ENCODE assay signal across 8 cellular contexts in the genomic region with DNA sequence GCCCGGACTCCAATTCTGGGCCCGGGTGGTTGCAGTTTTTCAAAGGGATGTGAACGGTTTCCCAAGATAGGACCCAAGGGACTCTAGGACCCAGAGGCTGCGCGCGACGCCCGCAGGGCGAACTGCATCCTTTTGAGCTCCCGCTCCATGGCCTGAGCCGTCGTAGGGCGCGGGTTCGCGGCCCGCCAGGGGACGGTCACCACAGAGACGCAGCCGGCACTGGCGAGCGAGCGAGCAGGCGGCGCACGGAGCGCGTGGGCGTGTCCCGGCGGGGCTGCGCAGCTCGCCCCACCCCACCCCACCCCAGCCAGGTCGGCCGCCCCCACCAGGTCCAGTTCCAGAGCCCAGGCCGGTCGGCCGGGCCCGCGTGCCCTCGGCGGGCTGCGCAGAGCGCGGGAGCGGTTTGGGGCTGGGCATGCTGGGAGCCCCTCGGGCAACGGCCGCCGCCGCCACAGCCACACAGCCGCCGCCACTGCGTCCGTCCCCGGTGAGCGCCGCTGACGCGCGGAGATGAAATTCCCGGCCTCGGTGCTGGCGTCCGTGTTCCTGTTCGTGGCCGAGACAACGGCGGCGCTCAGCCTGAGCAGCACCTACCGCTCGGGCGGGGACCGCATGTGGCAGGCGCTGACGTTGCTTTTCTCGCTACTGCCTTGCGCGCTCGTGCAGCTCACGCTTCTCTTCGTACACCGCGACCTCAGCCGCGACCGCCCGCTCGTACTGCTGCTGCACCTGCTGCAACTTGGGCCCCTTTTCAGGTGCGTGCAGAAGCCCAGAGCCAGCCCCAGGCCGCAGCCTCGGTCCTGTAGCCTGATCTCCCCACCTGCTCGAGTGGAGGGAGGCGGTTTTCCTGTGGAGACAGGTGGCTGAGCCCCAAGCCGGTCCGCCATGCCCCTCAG. TPM values are rescaled to one million over a fixed set of nuclear protein-coding genes. Genes with fewer than 3 reads are reported as not detected.
DNase-seq lines count a peak whose midpoint lies in the region; ATAC-seq and TF ChIP-seq lines count a peak whose summit lies in the region.

XK (plus strand) TSS at position 340 of the 896 bp plus-strand sequence; CDS start at position 511, 171 bp downstream.

- H3K4me3 ChIP-seq in foreskin fibroblast (ENCODE audit: low read depth in 1 of 2, low read length in 2 of 2), result peak within 1 kb of the TSS; percentile 24 to 34
- peak within 1 kb of the TSS; percentile 8 to 40 (median 9) for H3K4me3 ChIP-seq in thyroid gland (replicated peaks in 1 of 3)

- H3K4me1 ChIP-seq in thyroid gland, result no peaks in the 10 kb centered on the region

- no peak within 1 kb of the TSS for H3K27ac Mint-ChIP-seq in activated T-helper 1 cell treated with anti-CD3 and anti-CD28 coated beads, Interleukin-12 subunit alpha, Interleukin-12 subunit beta, Interleukin-2, Interleukin-4 antibody, amounts not matched to agents 30 ng/mL and 10 ng/mL and 1 ng/mL, durations not matched to agents 14 hours and 24 hours and 36 hours
- H3K27ac Mint-ChIP-seq in nephron progenitor cell, result no peak within 1 kb of the TSS

- intact Hi-C loops in activated T-helper 1 cell treated with anti-CD3 and anti-CD28 coated beads, Interleukin-12 subunit alpha, Interleukin-12 subunit beta, Interleukin-2, Interleukin-4 antibody, amounts not matched to agents 30 ng/mL and 10 ng/mL and 1 ng/mL, durations not matched to agents 14 hours and 24 hours and 36 hours (cut with micrococcal nuclease), result loop anchor here (5.0 kb wide), 1 partner anchor 62 kb away; no protein-coding TSS in a partner anchor
- intact Hi-C loops in thyroid gland (cut with DNase I), result no loop called here

- H3K27me3 ChIP-seq in thyroid gland, result no peaks in the 10 kb centered on the region

- H3K27ac ChIP-seq in thyroid gland, result no peak within 1 kb of the TSS

- H3K9me3 Mint-ChIP-seq in activated T-helper 1 cell treated with anti-CD3 and anti-CD28 coated beads, Interleukin-12 subunit alpha, Interleukin-12 subunit beta, Interleukin-2, Interleukin-4 antibody, amounts not matched to agents 30 ng/mL and 10 ng/mL and 1 ng/mL, durations not matched to agents 14 hours and 24 hours and 36 hours, result no peaks in the 10 kb centered on the region
- H3K9me3 Mint-ChIP-seq in nephron progenitor cell, result peaks cover 26% of the 10 kb centered on the region

- DNase-seq in NK-92 treated with Interleukin-12 subunit alpha and Interleukin-12 subunit beta, amount 100 ng/mL, for 24 hours (lab: John Stamatoyannopoulos, UW), result peak; percentile 46
- DNase-seq in NK-92 (lab: John Stamatoyannopoulos, UW; ENCODE audit: unreplicated experiment) (no peak), NCI-H774 (lab: John Stamatoyannopoulos, UW) (peak; percentile 45), foreskin fibroblast (peak in 1 of 2 donors; percentile 44), nephron progenitor cell (peak; percentile 57), thyroid gland (peak; percentile 51 to 54)
- peak; percentile 21 for DNase-seq in activated T-helper 1 cell treated with anti-CD3 and anti-CD28 coated beads, Interleukin-12 subunit alpha, Interleukin-12 subunit beta, Interleukin-2, Interleukin-4 antibody, amounts not matched to agents 30 ng/mL and 10 ng/mL and 1 ng/mL, durations not matched to agents 14 hours and 24 hours and 36 hours (ENCODE audit: low spot score)

- no peaks in the 10 kb centered on the region for H3K36me3 ChIP-seq in thyroid gland

- H3K27me3 Mint-ChIP-seq in activated T-helper 1 cell treated with anti-CD3 and anti-CD28 coated beads, Interleukin-12 subunit alpha, Interleukin-12 subunit beta, Interleukin-2, Interleukin-4 antibody, amounts not matched to agents 30 ng/mL and 10 ng/mL and 1 ng/mL, durations not matched to agents 14 hours and 24 hours and 36 hours (ENCODE audit: insufficient read depth), result peaks cover 2% of the 10 kb centered on the region
- peaks cover 22% of the 10 kb centered on the region for H3K27me3 Mint-ChIP-seq in nephron progenitor cell (ENCODE audit: low read depth, poor library complexity)

- WGBS in thyroid gland, 2 donors, result 21% methylated on average over 7 of the region's 96 CpGs; no CpG with 5 or more reads in 1 of the 2 donors

- H3K4me3 Mint-ChIP-seq in activated T-helper 1 cell treated with anti-CD3 and anti-CD28 coated beads, Interleukin-12 subunit alpha, Interleukin-12 subunit beta, Interleukin-2, Interleukin-4 antibody, amounts not matched to agents 30 ng/mL and 10 ng/mL and 1 ng/mL, durations not matched to agents 14 hours and 24 hours and 36 hours, result peak within 1 kb of the TSS; percentile 75
- H3K4me3 Mint-ChIP-seq in nephron progenitor cell, result peak within 1 kb of the TSS; percentile 71

- H3K4me1 Mint-ChIP-seq in activated T-helper 1 cell treated with anti-CD3 and anti-CD28 coated beads, Interleukin-12 subunit alpha, Interleukin-12 subunit beta, Interleukin-2, Interleukin-4 antibody, amounts not matched to agents 30 ng/mL and 10 ng/mL and 1 ng/mL, durations not matched to agents 14 hours and 24 hours and 36 hours (ENCODE audit: low read depth), result no peaks in the 10 kb centered on the region
- no peaks in the 10 kb centered on the region for H3K4me1 Mint-ChIP-seq in nephron progenitor cell

- H3K9me3 ChIP-seq in thyroid gland, result no peaks in the 10 kb centered on the region

- TF ChIP-seq POLR2A in thyroid gland (IDR thresholded peaks at IDR 0.05), result peak in 1 of 2 donors; percentile 37

- no peaks in the 10 kb centered on the region for H3K36me3 Mint-ChIP-seq in activated T-helper 1 cell treated with anti-CD3 and anti-CD28 coated beads, Interleukin-12 subunit alpha, Interleukin-12 subunit beta, Interleukin-2, Interleukin-4 antibody, amounts not matched to agents 30 ng/mL and 10 ng/mL and 1 ng/mL, durations not matched to agents 14 hours and 24 hours and 36 hours (ENCODE audit: low read depth)
- H3K36me3 Mint-ChIP-seq in nephron progenitor cell (ENCODE audit: low read depth), result no peaks in the 10 kb centered on the region

- ATAC-seq in HG03159 (IDR thresholded peaks at IDR 0.05; ENCODE audit: unreplicated experiment), result peak; percentile 57

- TF ChIP-seq CTCF in foreskin fibroblast (IDR thresholded peaks at IDR 0.05; ENCODE audit: low read depth, low read length), result no peak
- no peak for TF ChIP-seq CTCF in nephron progenitor cell (IDR thresholded peaks at IDR 0.05)
- TF ChIP-seq CTCF in thyroid gland (IDR thresholded peaks at IDR 0.05), result no peak

RNA-seq across cellular contexts. Expression of gene XK, which starts in this region (rescaled TPM):
- total RNA-seq in activated T-helper 1 cell treated with anti-CD3 and anti-CD28 coated beads, Interleukin-12 subunit alpha, Interleukin-12 subunit beta, Interleukin-2, Interleukin-4 antibody, amounts not matched to agents 30 ng/mL and 10 ng/mL and 1 ng/mL, durations not matched to agents 14 hours and 24 hours and 36 hours, result 0.27 and 0.39 TPM in 2 replicates
- 1 to 10 TPM in 3 of 4 donors, under 1 TPM in 1; 0.40 to 3.5 (median 2.4) TPM for total RNA-seq in thyroid gland

Comparison
In these comparisons a context has a peak if more than half of its experiments do, and no peak if none do; other contexts are left out.
1. Peak in DNase-seq in activated T-helper 1 cell treated with anti-CD3 and anti-CD28 coated beads, Interleukin-12 subunit alpha, Interleukin-12 subunit beta, Interleukin-2, Interleukin-4 antibody, amounts not matched to agents 30 ng/mL and 10 ng/mL and 1 ng/mL, durations not matched to agents 14 hours and 24 hours and 36 hours; RNA of the gene not detected or under 1 TPM.